In genomic region chr9:128375865-128376264, GRCh38 we compare ENCODE assay signal across 18 cellular contexts.
"Had no signal": no experiment of that assay in that cellular context is flagged by ENCODE, and none has a peak within 500 bp of the region (broad histone marks: within the 10 kb centered on the region; RNA-seq: fewer than 3 reads in every experiment).

No MANE protein-coding gene starts in this region.

- FAIRE-seq: colon had no signal

- ATAC-seq: activated CD4-positive, CD25-positive, alpha-beta regulatory T cell treated with anti-CD3 and anti-CD28 coated beads, Interleukin-2, amount 50 U/mL, for 24 hours; body of pancreas; gastrocnemius medialis; left ventricle myocardium superior; natural killer cell treated with Interleukin-12 subunit alpha and Interleukin-12 subunit beta and Interleukin-15 and Interleukin-18, amount 100 ng/mL, for 72 hours had no signal

- H3K27me3 ChIP-seq: body of pancreas, gastrocnemius medialis, tibial artery had no signal

- H3K9me3 ChIP-seq: body of pancreas, gastrocnemius medialis, tibial artery had no signal

- H3K4me3 ChIP-seq: body of pancreas, gastrocnemius medialis, tibial artery had no signal

- DNase-seq: activated CD4-positive, alpha-beta T cell treated with anti-CD3 and anti-CD28 coated beads, Interleukin-2, amount 10 ng/mL, durations not matched to agents 7 days and 5 days; activated CD8-positive, alpha-beta memory T cell treated with anti-CD3 and anti-CD28 coated beads for 24 hours; activated CD8-positive, alpha-beta memory T cell treated with anti-CD3 and anti-CD28 coated beads, Interleukin-2, amount 50 U/mL, for 48 hours; activated effector memory CD4-positive, alpha-beta T cell treated with Interleukin-2 at 50 U/mL for 16 hours; activated naive CD4-positive, alpha-beta T cell treated with anti-CD3 and anti-CD28 coated beads, Interleukin-2, amount 50 U/mL, for 16 hours; activated T-cell treated with anti-CD3 and anti-CD28 coated beads, Interleukin-2, amount 50 U/mL, for 48 hours; amygdala; body of pancreas; gastrocnemius medialis; head of caudate nucleus; kidney glomerular epithelial cell; left ventricle myocardium superior; mesendoderm; stimulated activated naive CD4-positive, alpha-beta T cell; tibial artery had no signal

- H3K27ac ChIP-seq: body of pancreas, gastrocnemius medialis, tibial artery had no signal
